Comparison of ENCODE assay signal across 18 cellular contexts in the genomic region with DNA sequence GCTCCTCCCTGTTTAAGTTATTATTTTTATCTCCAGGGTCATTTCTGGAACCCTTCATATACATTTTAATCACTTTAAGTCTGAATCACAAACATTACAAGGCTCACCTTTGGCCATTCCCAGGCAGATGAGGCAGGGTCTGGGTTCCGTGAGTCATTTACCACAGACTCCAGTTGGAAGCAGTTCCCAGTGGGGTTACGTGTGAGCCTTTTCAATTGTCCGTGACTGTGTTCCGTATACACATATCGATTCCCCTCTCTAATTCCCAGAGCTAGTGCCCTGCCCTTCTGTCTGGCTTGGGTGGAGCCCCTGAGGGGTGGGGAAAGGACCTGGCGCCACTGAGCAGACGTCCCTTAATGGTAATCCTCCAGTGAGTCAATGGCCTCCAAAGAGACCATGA.
DNase-seq lines count a peak whose midpoint lies in the region; ATAC-seq, FAIRE-seq and TF ChIP-seq lines count a peak whose summit lies in the region.
"Had no signal": no experiment of that assay in that cellular context is flagged by ENCODE, and none has a peak within 500 bp of the region (broad histone marks: within the 10 kb centered on the region; RNA-seq: fewer than 3 reads in every experiment).

No MANE protein-coding gene starts in this region.

- H3K9me3 ChIP-seq in MG63, result 0 out of 2 replicates have a peak, but pooled peaks cover 4% of the 10 kb centered on the region
- H3K9me3 ChIP-seq: HAP-1 had no signal

- no peak overlapping the region for H3K27ac Mint-ChIP-seq in immature natural killer cell
- no peak overlapping the region for H3K27ac Mint-ChIP-seq in stimulated activated memory B cell treated with anti-CD40 and anti-IgM and Interleukin-4, amounts not matched to agents 10 μg/mL and 1 μg/mL and 100 μg/mL, for 72 hours
- H3K27ac Mint-ChIP-seq: CD4-positive, CD25-positive, alpha-beta regulatory T cell had no signal

- no peak overlapping the region for H3K4me3 ChIP-seq in MG63
- H3K4me3 ChIP-seq: BLaER1 treated with 17β-estradiol and CSF1 and Interleukin-3, amounts not matched to agents 10 nM and 100 nM; HAP-1 had no signal

- FAIRE-seq in RCC 7860 (lab: Jason Lieb, UNC), result peak; percentile 95
- FAIRE-seq: GM12892, H1 had no signal

- H3K9me3 Mint-ChIP-seq in immature natural killer cell, result no peaks in the 10 kb centered on the region
- peaks cover 3% of the 10 kb centered on the region for H3K9me3 Mint-ChIP-seq in stimulated activated memory B cell treated with anti-CD40 and anti-IgM and Interleukin-4, amounts not matched to agents 10 μg/mL and 1 μg/mL and 100 μg/mL, for 72 hours

- peaks cover 0 to 3% (median under 1%) of the 10 kb centered on the region in 3 donors for H3K36me3 Mint-ChIP-seq in immature natural killer cell
- H3K36me3 Mint-ChIP-seq in stimulated activated memory B cell treated with anti-CD40 and anti-IgM and Interleukin-4, amounts not matched to agents 10 μg/mL and 1 μg/mL and 100 μg/mL, for 72 hours, result peaks cover 22% of the 10 kb centered on the region

- no peak for ATAC-seq in omental fat pad (ENCODE audit: low FRiP score)
- no peak for ATAC-seq in stimulated activated memory B cell treated with anti-CD40 and anti-IgM and Interleukin-4, amounts not matched to agents 10 μg/mL and 1 μg/mL and 100 μg/mL, for 72 hours

- DNase-seq in COLO668 (lab: John Stamatoyannopoulos, UW; ENCODE audit: unreplicated experiment) (peak; percentile 67), MG63 (peak; percentile 9), RCC 7860 (ENCODE audit: low spot score) (peak; percentile 96), astrocyte of the hippocampus (ENCODE audit: low read depth, low spot score) (peak; percentile 18), omental fat pad (ENCODE audit: low spot score) (no peak), activated gamma-delta T cell (lab: John Stamatoyannopoulos, UW) (no peak), immature natural killer cell (no peak)
- DNase-seq: 8988T; ACHN; CD4-positive, CD25-positive, alpha-beta regulatory T cell; DMS79; EL; GDM1 had no signal

- no peak for TF ChIP-seq CTCF in omental fat pad (IDR thresholded peaks at IDR 0.05)

- H3K27me3 Mint-ChIP-seq in immature natural killer cell (ENCODE audit: low read depth in 3 of 3), result peaks cover 0 to 5% (median 0%) of the 10 kb centered on the region in 3 donors
- H3K27me3 Mint-ChIP-seq in stimulated activated memory B cell treated with anti-CD40 and anti-IgM and Interleukin-4, amounts not matched to agents 10 μg/mL and 1 μg/mL and 100 μg/mL, for 72 hours, result no peaks in the 10 kb centered on the region
- H3K27me3 Mint-ChIP-seq: CD4-positive, CD25-positive, alpha-beta regulatory T cell had no signal

- no peaks in the 10 kb centered on the region for H3K36me3 ChIP-seq in MG63
- H3K36me3 ChIP-seq: BLaER1 treated with 17β-estradiol and CSF1 and Interleukin-3, amounts not matched to agents 10 nM and 100 nM; HAP-1 had no signal

- no peaks in the 10 kb centered on the region for H3K27me3 ChIP-seq in MG63
- H3K27me3 ChIP-seq: BLaER1 treated with 17β-estradiol and CSF1 and Interleukin-3, amounts not matched to agents 10 nM and 100 nM had no signal

- no peak overlapping the region for H3K4me3 Mint-ChIP-seq in immature natural killer cell
- H3K4me3 Mint-ChIP-seq in stimulated activated memory B cell treated with anti-CD40 and anti-IgM and Interleukin-4, amounts not matched to agents 10 μg/mL and 1 μg/mL and 100 μg/mL, for 72 hours, result no peak overlapping the region
- H3K4me3 Mint-ChIP-seq: CD4-positive, CD25-positive, alpha-beta regulatory T cell had no signal

- H3K4me1 Mint-ChIP-seq in immature natural killer cell, result no peaks in the 10 kb centered on the region
- H3K4me1 Mint-ChIP-seq in stimulated activated memory B cell treated with anti-CD40 and anti-IgM and Interleukin-4, amounts not matched to agents 10 μg/mL and 1 μg/mL and 100 μg/mL, for 72 hours, result no peaks in the 10 kb centered on the region
- H3K4me1 Mint-ChIP-seq: CD4-positive, CD25-positive, alpha-beta regulatory T cell had no signal

Comparison
In these comparisons a context has a peak if more than half of its experiments do, and no peak if none do; other contexts are left out.
1. DNase-seq: peak in COLO668 (single experiment), MG63 (single experiment), RCC 7860 (single experiment) and astrocyte of the hippocampus (single experiment); none in omental fat pad (single experiment), activated gamma-delta T cell (single experiment) and immature natural killer cell (0 of 3).